In genomic region chr6:52598123-52598823, GRCh38 we compare ENCODE assay signal across 8 cellular contexts. TPM values are rescaled to one million over a fixed set of nuclear protein-coding genes. Genes with fewer than 3 reads are reported as not detected.
DNase-seq lines count a peak whose midpoint lies in the region; ATAC-seq, FAIRE-seq and TF ChIP-seq lines count a peak whose summit lies in the region.

No MANE protein-coding gene starts in this region.

- DNase-seq in DMS114 treated with DMSO at 0.1 percent for 48 hours (lab: John Stamatoyannopoulos, UW; ENCODE audit: unreplicated experiment) (peak; percentile 79), RCC 7860 (ENCODE audit: low spot score) (peak; percentile 61), right lobe of liver (peak in 2 of 3 donors; percentile 42 to 57), stomach (peak; percentile 46), OCI-M2 (lab: John Stamatoyannopoulos, UW; ENCODE audit: unreplicated experiment) (no peak), H54 (ENCODE audit: insufficient read length, low spot score) (no peak)

- WGBS in right lobe of liver (ENCODE audit: insufficient coverage, low coverage, low lambda C conversion rate, missing lambda C conversion rate), result 9% methylated on average over 9 of the region's 12 CpGs
- whole genome bisulfite sequencing in stomach, 5 donors, result 16 to 36% (median 27%) methylated on average over 12 of the region's 12 CpGs

- H3K4me3 ChIP-seq in right lobe of liver, result peak overlapping the region in 2 of 3 donors; percentile 15 to 34
- H3K4me3 ChIP-seq in stomach, result peak overlapping the region in 1 of 4 donors; percentile 17

- TF ChIP-seq EP300 in stomach (IDR thresholded peaks at IDR 0.05), result no peak

- ATAC-seq in HG03342 (IDR thresholded peaks at IDR 0.05; ENCODE audit: unreplicated experiment) (peak; percentile 31), right lobe of liver (peak; percentile 92 to 97 (median 95))

- H3K27ac ChIP-seq in right lobe of liver (no peak overlapping the region), stomach (peak overlapping the region in 3 of 5 donors; percentile 25 to 78 (median 78))

- no peaks in the 10 kb centered on the region for H3K36me3 Mint-ChIP-seq in dendritic cell treated with granulocyte-macrophage colony-stimulating factor and Interleukin-4, amounts not matched to agents 40 ng/mL and 50 ng/mL, for 4 days (ENCODE audit: low read depth)

- no peaks in the 10 kb centered on the region for H3K27me3 Mint-ChIP-seq in dendritic cell treated with granulocyte-macrophage colony-stimulating factor and Interleukin-4, amounts not matched to agents 40 ng/mL and 50 ng/mL, for 4 days

- peaks cover 79% of the 10 kb centered on the region for H3K4me1 Mint-ChIP-seq in dendritic cell treated with granulocyte-macrophage colony-stimulating factor and Interleukin-4, amounts not matched to agents 40 ng/mL and 50 ng/mL, for 4 days (ENCODE audit: low read depth)

- intact Hi-C loops in dendritic cell treated with granulocyte-macrophage colony-stimulating factor and Interleukin-4, amounts not matched to agents 40 ng/mL and 50 ng/mL, for 4 days (cut with micrococcal nuclease), result loop anchor here (5.0 kb wide), 1 partner anchor 181 kb away; no protein-coding TSS in a partner anchor
- intact Hi-C loops in right lobe of liver (cut with DNase I) (loop anchor here in 1 of 2 donors (10.0 kb wide), 1 partner anchor 183 kb away; no protein-coding TSS in a partner anchor), stomach (cut with DNase I; ENCODE audit: low total_unique reads) (loop anchor here (10.0 kb wide), 1 partner anchor 183 kb away; no protein-coding TSS in a partner anchor)

- TF ChIP-seq CTCF in right lobe of liver (IDR thresholded peaks at IDR 0.05) (peak; percentile 60 to 69 (median 65)), stomach (IDR thresholded peaks at IDR 0.05) (peak in 5 of 7 experiments; percentile 28 to 73 (median 60))

- H3K4me1 ChIP-seq in right lobe of liver, result peaks cover 0 to 9% (median 0%) of the 10 kb centered on the region in 4 donors
- peaks cover 0 to 41% (median 25%) of the 10 kb centered on the region in 4 donors for H3K4me1 ChIP-seq in stomach

- TF ChIP-seq POLR2A in right lobe of liver (IDR thresholded peaks at IDR 0.05) (no peak), stomach (IDR thresholded peaks at IDR 0.05) (no peak), H54 (IDR thresholded peaks at IDR 0.05; ENCODE audit: low read depth, low read length) (no peak)

- FAIRE-seq in RCC 7860 (lab: Jason Lieb, UNC) (no peak), H54 (lab: Jason Lieb, UNC) (no peak)

- H3K27me3 ChIP-seq in right lobe of liver, result no peaks in the 10 kb centered on the region
- H3K27me3 ChIP-seq in stomach, result no peaks in the 10 kb centered on the region

- peak overlapping the region; percentile 59 for H3K27ac Mint-ChIP-seq in dendritic cell treated with granulocyte-macrophage colony-stimulating factor and Interleukin-4, amounts not matched to agents 40 ng/mL and 50 ng/mL, for 4 days

- H3K36me3 ChIP-seq in right lobe of liver (no peaks in the 10 kb centered on the region), stomach (no peaks in the 10 kb centered on the region)

- H3K9me3 ChIP-seq in right lobe of liver, result no peaks in the 10 kb centered on the region
- H3K9me3 ChIP-seq in stomach, result no peaks in the 10 kb centered on the region

- peak overlapping the region; percentile 44 for H3K4me3 Mint-ChIP-seq in dendritic cell treated with granulocyte-macrophage colony-stimulating factor and Interleukin-4, amounts not matched to agents 40 ng/mL and 50 ng/mL, for 4 days

- no peaks in the 10 kb centered on the region for H3K9me3 Mint-ChIP-seq in dendritic cell treated with granulocyte-macrophage colony-stimulating factor and Interleukin-4, amounts not matched to agents 40 ng/mL and 50 ng/mL, for 4 days

RNA-seq across cellular contexts. Expression of gene TRAM2, which starts 21.4 kb away (rescaled TPM):
- total RNA-seq in right lobe of liver, result 10 to 100 TPM; 16.1 to 24.8 (median 17.8) TPM
- 10 to 100 TPM in 2 of 5 donors, 1 to 10 TPM in 3; 1.4 to 14.1 (median 6.4) TPM for total RNA-seq in stomach
- polyA plus RNA-seq in stomach, result 1 to 10 TPM; 2.1 to 2.7 (median 2.1) TPM

Comparison
In these comparisons a context has a peak if more than half of its experiments do, and no peak if none do; other contexts are left out.
1. DNase-seq: peak in DMS114 treated with DMSO at 0.1 percent for 48 hours (single experiment), RCC 7860 (single experiment), right lobe of liver (2 of 3) and stomach (single experiment); none in OCI-M2 (single experiment) and H54 (single experiment).
2. H3K27ac ChIP-seq: peak in stomach (3 of 5); none in right lobe of liver (0 of 3).